Comparison of ENCODE assay signal across 25 cellular contexts in the genomic region with DNA sequence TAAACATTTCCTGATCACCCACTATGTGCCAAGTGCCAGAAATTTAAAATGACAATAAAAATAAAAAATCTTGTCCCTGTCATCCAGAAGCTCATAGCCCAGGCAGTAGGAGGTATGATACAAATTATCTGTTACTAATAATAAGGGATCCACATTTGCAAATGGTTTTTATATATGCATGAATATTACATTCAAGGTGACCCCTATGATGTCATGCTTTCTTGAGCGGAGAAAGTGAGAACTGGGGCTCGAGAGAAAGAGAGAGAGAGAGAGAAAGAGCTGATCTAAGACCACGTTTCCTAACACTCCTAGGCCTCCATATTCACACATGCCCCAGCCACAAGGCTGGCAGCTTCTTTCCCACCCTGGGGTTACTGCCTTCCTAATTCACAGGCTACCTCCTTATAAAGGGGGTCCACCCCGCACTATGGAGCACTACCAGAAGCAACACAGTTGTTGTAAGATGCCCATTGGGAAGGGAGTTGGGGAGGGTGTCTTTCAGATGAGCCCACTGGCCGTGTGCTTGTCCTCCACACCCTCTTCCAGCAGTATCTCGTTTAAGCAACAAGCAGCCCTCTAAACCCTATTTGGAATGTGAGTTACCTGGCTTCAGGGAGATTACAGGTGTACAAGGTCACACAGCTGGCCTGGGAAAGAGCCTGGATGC. TPM values are rescaled to one million over a fixed set of nuclear protein-coding genes. Genes with fewer than 3 reads are reported as not detected.
A peak's percentile ranks its signal among the peaks of the same experiment; 100 is the strongest.
DNase-seq lines count a peak whose midpoint lies in the region; ATAC-seq and TF ChIP-seq lines count a peak whose summit lies in the region.
"Had no signal": no experiment of that assay in that cellular context is flagged by ENCODE, and none has a peak within 500 bp of the region (broad histone marks: within the 10 kb centered on the region; RNA-seq: fewer than 3 reads in every experiment).

No MANE protein-coding gene starts in this region.

- H3K27me3 ChIP-seq in MM.1S (replicated peaks; ENCODE audit: insufficient read depth, low read length) (no peaks in the 10 kb centered on the region), neural progenitor cell (peaks cover 69% of the 10 kb centered on the region)

- no peaks in the 10 kb centered on the region for H3F3A ChIP-seq in MM.1S (ENCODE audit: insufficient read depth, low read length)
- H3F3A ChIP-seq in neural progenitor cell (ENCODE audit: low read depth) = peaks cover 45% of the 10 kb centered on the region

- H2AFZ ChIP-seq in MM.1S (ENCODE audit: low read length) = peak overlapping the region; percentile 70
- peak overlapping the region; percentile 93 for H2AFZ ChIP-seq in neural progenitor cell (replicated peaks)

- DNase-seq in DMS53 (lab: John Stamatoyannopoulos, UW) (peak; percentile 32), DMS53 treated with DMSO at 0.1 percent for 48 hours (lab: John Stamatoyannopoulos, UW; ENCODE audit: unreplicated experiment) (no peak), MM.1S (no peak), neural progenitor cell (ENCODE audit: low spot score) (no peak), NCI-H69 (lab: John Stamatoyannopoulos, UW) (no peak)
- DNase-seq in activated T-cell treated with anti-CD3 and anti-CD28 coated beads, Interleukin-2, amount 50 U/mL, for 1 hour = no peak
- DNase-seq: activated CD4-positive, alpha-beta T cell treated with anti-CD3 and anti-CD28 coated beads, Interleukin-2, amount 50 U/mL, for 4 hours; aorta; DMS79; dorsolateral prefrontal cortex; KBM-7; left cardiac atrium; NCI-H1436 treated with DMSO at 0.1 percent for 48 hours; NCI-H510A; small intestine; stimulated activated CD4-positive, alpha-beta T cell treated with anti-CD3 and anti-CD28 coated beads, Interleukin-2, amount 100 ng/mL, for 24 hours; substantia nigra; upper lobe of right lung had no signal

- no peaks in the 10 kb centered on the region for H3K36me3 ChIP-seq in MM.1S (replicated peaks; ENCODE audit: insufficient read depth, low read length)
- no peaks in the 10 kb centered on the region for H3K36me3 ChIP-seq in neural progenitor cell
- H3K36me3 ChIP-seq: upper lobe of right lung had no signal

- no peak overlapping the region for H3K27ac ChIP-seq in MM.1S (ENCODE audit: low read length)
- H3K27ac ChIP-seq in neural progenitor cell = no peak overlapping the region
- H3K27ac ChIP-seq: 22Rv1, upper lobe of right lung had no signal

- H3K79me2 ChIP-seq in MM.1S (ENCODE audit: low read length) (no peaks in the 10 kb centered on the region), neural progenitor cell (ENCODE audit: low read depth) (no peaks in the 10 kb centered on the region)

- H3K36me3 Mint-ChIP-seq in brain = no peaks in the 10 kb centered on the region
- H3K36me3 Mint-ChIP-seq in neural progenitor cell = no peaks in the 10 kb centered on the region
- H3K36me3 Mint-ChIP-seq: activated naive CD8-positive, alpha-beta T cell had no signal

- H4K20me1 ChIP-seq in MM.1S (ENCODE audit: insufficient read depth, low read length) (no peaks in the 10 kb centered on the region), neural progenitor cell (ENCODE audit: low read depth) (peaks cover 21% of the 10 kb centered on the region)

- no peaks in the 10 kb centered on the region for H3K9me3 ChIP-seq in MM.1S (replicated peaks; ENCODE audit: insufficient read depth, low read length)
- H3K9me3 ChIP-seq in neural progenitor cell (ENCODE audit: low read depth) = no peaks in the 10 kb centered on the region
- H3K9me3 ChIP-seq: upper lobe of right lung had no signal

- H3K4me1 ChIP-seq in MM.1S (ENCODE audit: low read length) (peaks cover 20% of the 10 kb centered on the region), neural progenitor cell (peaks cover 39% of the 10 kb centered on the region)

- peak overlapping the region in 1 of 5 experiments; percentile 68 for H3K4me3 Mint-ChIP-seq in brain
- no peak overlapping the region for H3K4me3 Mint-ChIP-seq in neural progenitor cell
- H3K4me3 Mint-ChIP-seq: activated naive CD8-positive, alpha-beta T cell; central memory CD8-positive, alpha-beta T cell had no signal

- H3K4me1 Mint-ChIP-seq in brain (peaks cover 73% of the 10 kb centered on the region), neural progenitor cell (peaks cover 63% of the 10 kb centered on the region)
- H3K4me1 Mint-ChIP-seq: central memory CD8-positive, alpha-beta T cell had no signal

- H3K9me2 ChIP-seq in MM.1S (replicated peaks; ENCODE audit: insufficient read depth, low read length) = no peaks in the 10 kb centered on the region

- TF ChIP-seq CTCF in MM.1S (IDR thresholded peaks at IDR 0.05; ENCODE audit: low read length) (no peak), brain (conservative IDR thresholded peaks at IDR 0.05) (no peak), neural progenitor cell (IDR thresholded peaks at IDR 0.05) (no peak)

- H3K27me3 Mint-ChIP-seq in brain (peaks cover 9% of the 10 kb centered on the region), neural progenitor cell (ENCODE audit: insufficient read depth, low read depth) (peaks cover 9% of the 10 kb centered on the region)

- H3K4me2 ChIP-seq in MM.1S (ENCODE audit: low read depth, low read length) (peak overlapping the region; percentile 64), neural progenitor cell (peak overlapping the region; percentile 63)

- H3K9ac ChIP-seq in MM.1S (ENCODE audit: low read length) (peak overlapping the region; percentile 1; the same call in 1 of the 2 replicates), neural progenitor cell (no peak overlapping the region)

- H3K27ac Mint-ChIP-seq in brain (peak overlapping the region; percentile 69 to 93 (median 81)), neural progenitor cell (no peak overlapping the region)
- H3K27ac Mint-ChIP-seq: activated naive CD8-positive, alpha-beta T cell had no signal

- no peak for ATAC-seq in GM21526 (IDR thresholded peaks at IDR 0.05; ENCODE audit: low FRiP score, unreplicated experiment)
- ATAC-seq: left cardiac atrium, Right ventricle myocardium inferior, upper lobe of right lung had no signal

- H3K4me3 ChIP-seq in MM.1S (ENCODE audit: low read length) (peak overlapping the region; percentile 30; the same call in 1 of the 2 replicates), neural progenitor cell (no peak overlapping the region)
- H3K4me3 ChIP-seq: dorsolateral prefrontal cortex, upper lobe of right lung had no signal

- H3K9me3 Mint-ChIP-seq in brain (peaks cover 0 to 8% (median 0%) of the 10 kb centered on the region in 5 experiments), neural progenitor cell (peaks cover 2% of the 10 kb centered on the region)
- H3K9me3 Mint-ChIP-seq: central memory CD8-positive, alpha-beta T cell had no signal

RNA-seq across cellular contexts. Expression of gene LRRN2, which starts 28.8 kb away (rescaled TPM):
- 9.2 TPM for polyA plus RNA-seq in brain (ENCODE audit: insufficient read depth, low read depth, low replicate concordance)
- 1.9 and 7.2 TPM in 2 replicates for total RNA-seq in neural progenitor cell (ENCODE audit: low replicate concordance)
- total RNA-seq: osteocyte had no signal
- polyA plus RNA-seq: aorta had no signal
